25 cellular contexts compared by ENCODE assay signal in genomic region chr11:117999354-117999993, GRCh38. TPM values are rescaled to one million over a fixed set of nuclear protein-coding genes. Genes with fewer than 3 reads are reported as not detected.
DNase-seq lines count a peak whose midpoint lies in the region; TF ChIP-seq lines count a peak whose summit lies in the region.
"Had no signal": no experiment of that assay in that cellular context is flagged by ENCODE, and none has a peak within 500 bp of the region (broad histone marks: within the 10 kb centered on the region; RNA-seq: fewer than 3 reads in every experiment).

No MANE protein-coding gene starts in this region.

- DNase-seq in activated CD4-positive, alpha-beta T cell treated with anti-CD3 and anti-CD28 coated beads, Interleukin-2, amount 10 ng/mL, durations not matched to agents 24 days and 14 days = peak; percentile 66
- DNase-seq in activated CD4-positive, alpha-beta T cell treated with anti-CD3 and anti-CD28 coated beads for 4 hours = no peak
- DNase-seq in activated CD4-positive, alpha-beta memory T cell treated with anti-CD3 and anti-CD28 coated beads for 36 hours = no peak
- DNase-seq in effector memory CD4-positive, alpha-beta T cell = no peak
- DNase-seq in spleen (peak; percentile 76), COLO829 (ENCODE audit: low spot score) (no peak), AG08395 (ENCODE audit: low spot score) (no peak), GM03348 (ENCODE audit: low spot score) (no peak)
- DNase-seq: activated CD4-positive, alpha-beta T cell treated with anti-CD3 and anti-CD28 coated beads for 1 hour; activated effector memory CD4-positive, alpha-beta T cell treated with Interleukin-2 at 50 U/mL for 16 hours; DMS79 treated with DMSO at 0.1 percent for 48 hours; kidney; mesendoderm; NCI-H1417; NCI-H2171; PC-3; SJCRH30; T1000 had no signal

- no peak for TF ChIP-seq CTCF in spleen (IDR thresholded peaks at IDR 0.05 in 8 of 11, conservative IDR thresholded peaks at IDR 0.05 in 3 of 11)

- H3K4me3 ChIP-seq in effector memory CD4-positive, alpha-beta T cell (ENCODE audit: insufficient read depth, low read depth, low read length, poor library complexity, severe bottlenecking) = no peak overlapping the region
- H3K4me3 ChIP-seq in spleen = no peak overlapping the region
- H3K4me3 ChIP-seq: A549, ascending aorta, GM23338, hepatocyte, neural progenitor cell, SJCRH30, tibial nerve had no signal

- CTCF ChIA-PET in activated CD4-positive, alpha-beta memory T cell treated with anti-CD3 and anti-CD28 coated beads for 36 hours (lab: Charles Lee) = interaction anchor here (0.7 to 7.4 kb wide), 5 partner anchors 11 to 177 kb away, joined by 3 to 79 read pairs (median 36); partner anchors contain the start of gene IL10RA

- H3K9me3 ChIP-seq in effector memory CD4-positive, alpha-beta T cell (ENCODE audit: control insufficient read depth, low read length) = no peaks in the 10 kb centered on the region
- H3K9me3 ChIP-seq in spleen = peaks cover 0 to 5% (median 0%) of the 10 kb centered on the region in 8 donors
- H3K9me3 ChIP-seq: A549, ascending aorta, SJCRH30 had no signal

- POLR2A ChIA-PET in activated CD4-positive, alpha-beta memory T cell treated with anti-CD3 and anti-CD28 coated beads for 36 hours (lab: Charles Lee) = interaction anchor here (2.8 to 12.0 kb wide), 4 partner anchors 12 to 52 kb away, joined by 13 to 265 read pairs (median 47); partner anchors contain the start of gene IL10RA

- TF ChIP-seq POLR2A in spleen (IDR thresholded peaks at IDR 0.05) = no peak

- H3K27me3 Mint-ChIP-seq in activated CD4-positive, alpha-beta T cell treated with anti-CD3 and anti-CD28 coated beads, Interleukin-2, amount 10 ng/mL, durations not matched to agents 24 days and 14 days = no peaks in the 10 kb centered on the region
- H3K27me3 Mint-ChIP-seq in activated CD4-positive, alpha-beta memory T cell treated with anti-CD3 and anti-CD28 coated beads for 36 hours = no peaks in the 10 kb centered on the region

- peaks cover 84% of the 10 kb centered on the region for H3K4me1 ChIP-seq in effector memory CD4-positive, alpha-beta T cell (ENCODE audit: control insufficient read depth, insufficient read depth, low read length, poor library complexity, severe bottlenecking)
- peaks cover 21 to 100% (median 79%) of the 10 kb centered on the region in 6 donors for H3K4me1 ChIP-seq in spleen
- H3K4me1 ChIP-seq: A549, ascending aorta, SJCRH30 had no signal

- peaks cover 74% of the 10 kb centered on the region for H3K36me3 Mint-ChIP-seq in activated CD4-positive, alpha-beta T cell treated with anti-CD3 and anti-CD28 coated beads, Interleukin-2, amount 10 ng/mL, durations not matched to agents 24 days and 14 days (ENCODE audit: low read depth)
- H3K36me3 Mint-ChIP-seq in activated CD4-positive, alpha-beta memory T cell treated with anti-CD3 and anti-CD28 coated beads for 36 hours = peaks cover 77% of the 10 kb centered on the region
- H3K36me3 Mint-ChIP-seq: neural progenitor cell had no signal

- H3K36me3 ChIP-seq in effector memory CD4-positive, alpha-beta T cell (ENCODE audit: control insufficient read depth, insufficient read depth, low read length) = peaks cover 60% of the 10 kb centered on the region
- peaks cover 0 to 66% (median 54%) of the 10 kb centered on the region in 6 donors for H3K36me3 ChIP-seq in spleen
- H3K36me3 ChIP-seq: ascending aorta, neural progenitor cell, SJCRH30 had no signal

- H3K27me3 ChIP-seq in effector memory CD4-positive, alpha-beta T cell (replicated peaks; ENCODE audit: control insufficient read depth, insufficient read depth, low read length, poor library complexity, severe bottlenecking) = no peaks in the 10 kb centered on the region
- H3K27me3 ChIP-seq in spleen (replicated peaks in 1 of 7) = no peaks in the 10 kb centered on the region
- H3K27me3 ChIP-seq: ascending aorta, hepatocyte, SJCRH30, tibial nerve had no signal

- peaks cover 84% of the 10 kb centered on the region for H3K4me1 Mint-ChIP-seq in activated CD4-positive, alpha-beta T cell treated with anti-CD3 and anti-CD28 coated beads, Interleukin-2, amount 10 ng/mL, durations not matched to agents 24 days and 14 days
- H3K4me1 Mint-ChIP-seq in activated CD4-positive, alpha-beta memory T cell treated with anti-CD3 and anti-CD28 coated beads for 36 hours (ENCODE audit: low read depth) = peaks cover 100% of the 10 kb centered on the region

- intact Hi-C loops in activated CD4-positive, alpha-beta T cell treated with anti-CD3 and anti-CD28 coated beads, Interleukin-2, amount 10 ng/mL, durations not matched to agents 24 days and 14 days (cut with micrococcal nuclease) = no loop called here
- intact Hi-C loops in activated CD4-positive, alpha-beta memory T cell treated with anti-CD3 and anti-CD28 coated beads for 36 hours (cut with micrococcal nuclease) = no loop called here
- intact Hi-C loops in spleen (cut with DNase I; ENCODE audit: low total_unique reads) = no loop called here

- peaks cover 12% of the 10 kb centered on the region for H3K9me3 Mint-ChIP-seq in activated CD4-positive, alpha-beta T cell treated with anti-CD3 and anti-CD28 coated beads, Interleukin-2, amount 10 ng/mL, durations not matched to agents 24 days and 14 days
- peaks cover 16% of the 10 kb centered on the region for H3K9me3 Mint-ChIP-seq in activated CD4-positive, alpha-beta memory T cell treated with anti-CD3 and anti-CD28 coated beads for 36 hours
- H3K9me3 Mint-ChIP-seq: GM23338 had no signal

- H3K4me3 Mint-ChIP-seq in activated CD4-positive, alpha-beta T cell treated with anti-CD3 and anti-CD28 coated beads, Interleukin-2, amount 10 ng/mL, durations not matched to agents 24 days and 14 days = peak overlapping the region; percentile 42
- no peak overlapping the region for H3K4me3 Mint-ChIP-seq in activated CD4-positive, alpha-beta memory T cell treated with anti-CD3 and anti-CD28 coated beads for 36 hours
- H3K4me3 Mint-ChIP-seq: GM23338, neural progenitor cell had no signal

- peak overlapping the region; percentile 43 for H3K27ac ChIP-seq in effector memory CD4-positive, alpha-beta T cell (ENCODE audit: insufficient read depth, low read length, poor library complexity, severe bottlenecking)
- peak overlapping the region; percentile 11 to 98 (median 86) for H3K27ac ChIP-seq in spleen
- H3K27ac ChIP-seq: A549, ascending aorta, C4-2B, hepatocyte, neural progenitor cell, SJCRH30, tibial nerve had no signal

- 64 to 90% (median 75%) methylated on average over 2 to 3 of the region's 3 CpGs; no CpG with 5 or more reads in 1 of the 5 donors for WGBS in spleen, 5 donors

- peak overlapping the region; percentile 99 for H3K27ac Mint-ChIP-seq in activated CD4-positive, alpha-beta T cell treated with anti-CD3 and anti-CD28 coated beads, Interleukin-2, amount 10 ng/mL, durations not matched to agents 24 days and 14 days
- H3K27ac Mint-ChIP-seq in activated CD4-positive, alpha-beta memory T cell treated with anti-CD3 and anti-CD28 coated beads for 36 hours = peak overlapping the region; percentile 99
- H3K27ac Mint-ChIP-seq: GM23338, neural progenitor cell had no signal

RNA-seq across cellular contexts. Expression of gene IL10RA, which starts 13.3 kb away (rescaled TPM):
- 86.6 and 89.9 TPM in 2 replicates for total RNA-seq in activated CD4-positive, alpha-beta T cell treated with anti-CD3 and anti-CD28 coated beads, Interleukin-2, amount 10 ng/mL, durations not matched to agents 24 days and 14 days
- 100 to 1,000 TPM; 114 to 117 TPM for total RNA-seq in activated CD4-positive, alpha-beta memory T cell treated with anti-CD3 and anti-CD28 coated beads for 36 hours
- 100 to 1,000 TPM; 114 to 239 (median 171) TPM for total RNA-seq in spleen
- 10 to 100 TPM; 32.9 to 39.4 (median 38.3) TPM for polyA plus RNA-seq in spleen
- total RNA-seq: PC-3, SJCRH30 had no signal
- polyA plus RNA-seq: GM23338 had no signal

Comparison
In these comparisons a context has a peak if more than half of its experiments do, and no peak if none do; other contexts are left out.
1. DNase-seq: peak in activated CD4-positive, alpha-beta T cell treated with anti-CD3 and anti-CD28 coated beads, Interleukin-2, amount 10 ng/mL, durations not matched to agents 24 days and 14 days (single experiment) and spleen (single experiment); none in activated CD4-positive, alpha-beta T cell treated with anti-CD3 and anti-CD28 coated beads for 4 hours (0 of 2), activated CD4-positive, alpha-beta memory T cell treated with anti-CD3 and anti-CD28 coated beads for 36 hours (single experiment), effector memory CD4-positive, alpha-beta T cell (0 of 3), COLO829 (single experiment), AG08395 (single experiment) and GM03348 (single experiment).